12 cellular contexts compared by ENCODE assay signal in genomic region chr19:54278571-54279195, GRCh38. TPM values are rescaled to one million over a fixed set of nuclear protein-coding genes. Genes with fewer than 3 reads are reported as not detected.
"Had no signal": no experiment of that assay in that cellular context is flagged by ENCODE, and none has a peak within 500 bp of the region (broad histone marks: within the 10 kb centered on the region; RNA-seq: fewer than 3 reads in every experiment).

No MANE protein-coding gene starts in this region.

RNA-seq across cellular contexts. Expression of gene LILRB2, which starts 2.2 kb away (rescaled TPM):
- total RNA-seq: activated CD4-positive, alpha-beta memory T cell treated with anti-CD3 and anti-CD28 coated beads, Interleukin-2, amount 10 ng/mL, durations not matched to agents 7 days and 5 days; activated CD4-positive, alpha-beta T cell treated with anti-CD3 and anti-CD28 coated beads, Interleukin-2, amount 10 ng/mL, durations not matched to agents 7 days and 5 days; activated T-cell treated with anti-CD3 and anti-CD28 coated beads, Interleukin-2, amount 50 U/mL, for 4 hours; activated T-helper 17 cell treated with anti-CD3 and anti-CD28 coated beads, Interleukin-2, amount 50 U/mL, for 72 hours; astrocyte; bronchial epithelial cell; dermis blood vessel endothelial cell; foreskin keratinocyte; T-helper 2 cell treated with Interferon-gamma antibody and Interleukin-4, amounts not matched to agents 100 ng/mL and 5 ng/mL, for 36 hours; WTC11 had no signal
- polyA plus RNA-seq: foreskin keratinocyte had no signal

RNA-seq across cellular contexts. Expression of gene LILRB5, which starts 21.6 kb away (rescaled TPM):
- total RNA-seq: activated CD4-positive, alpha-beta memory T cell treated with anti-CD3 and anti-CD28 coated beads, Interleukin-2, amount 10 ng/mL, durations not matched to agents 7 days and 5 days; activated CD4-positive, alpha-beta T cell treated with anti-CD3 and anti-CD28 coated beads, Interleukin-2, amount 10 ng/mL, durations not matched to agents 7 days and 5 days; activated T-cell treated with anti-CD3 and anti-CD28 coated beads, Interleukin-2, amount 50 U/mL, for 4 hours; activated T-helper 17 cell treated with anti-CD3 and anti-CD28 coated beads, Interleukin-2, amount 50 U/mL, for 72 hours; astrocyte; bronchial epithelial cell; dermis blood vessel endothelial cell; foreskin keratinocyte; T-helper 2 cell treated with Interferon-gamma antibody and Interleukin-4, amounts not matched to agents 100 ng/mL and 5 ng/mL, for 36 hours had no signal
- polyA plus RNA-seq: foreskin keratinocyte had no signal

RNA-seq across cellular contexts. Expression of gene LILRA5, which starts 34.3 kb away (rescaled TPM):
- total RNA-seq: activated CD4-positive, alpha-beta memory T cell treated with anti-CD3 and anti-CD28 coated beads, Interleukin-2, amount 10 ng/mL, durations not matched to agents 7 days and 5 days; activated CD4-positive, alpha-beta T cell treated with anti-CD3 and anti-CD28 coated beads, Interleukin-2, amount 10 ng/mL, durations not matched to agents 7 days and 5 days; activated T-cell treated with anti-CD3 and anti-CD28 coated beads, Interleukin-2, amount 50 U/mL, for 4 hours; activated T-helper 17 cell treated with anti-CD3 and anti-CD28 coated beads, Interleukin-2, amount 50 U/mL, for 72 hours; astrocyte; bronchial epithelial cell; cerebellum; dermis blood vessel endothelial cell; foreskin keratinocyte; T-cell; T-helper 2 cell treated with Interferon-gamma antibody and Interleukin-4, amounts not matched to agents 100 ng/mL and 5 ng/mL, for 36 hours; WTC11 had no signal
- polyA plus RNA-seq: foreskin keratinocyte had no signal

RNA-seq across cellular contexts. Expression of gene LILRA6, which starts 36.1 kb away (rescaled TPM):
- total RNA-seq: activated T-cell treated with anti-CD3 and anti-CD28 coated beads, Interleukin-2, amount 50 U/mL, for 4 hours; astrocyte; bronchial epithelial cell; dermis blood vessel endothelial cell; foreskin keratinocyte; WTC11 had no signal
- polyA plus RNA-seq: foreskin keratinocyte had no signal

RNA-seq across cellular contexts. Expression of gene LILRB3, which starts 55.9 kb away (rescaled TPM):
- total RNA-seq: activated T-cell treated with anti-CD3 and anti-CD28 coated beads, Interleukin-2, amount 50 U/mL, for 4 hours; astrocyte; bronchial epithelial cell; dermis blood vessel endothelial cell; foreskin keratinocyte; WTC11 had no signal
